Comparison of ENCODE assay signal across 23 cellular contexts in genomic region chr12:49766115-49766455, GRCh38.
"Had no signal": no experiment of that assay in that cellular context is flagged by ENCODE, and none has a peak within 500 bp of the region (broad histone marks: within the 10 kb centered on the region; RNA-seq: fewer than 3 reads in every experiment).

No MANE protein-coding gene starts in this region.

- H3K9me3 ChIP-seq: adrenal gland, ascending aorta, colonic mucosa, esophagus muscularis mucosa, right lobe of liver, testis, uterus had no signal

- H3K27me3 ChIP-seq: adrenal gland, ascending aorta, colonic mucosa, dorsolateral prefrontal cortex, esophagus muscularis mucosa, right lobe of liver, testis, uterus had no signal

- DNase-seq: activated CD4-positive, alpha-beta T cell treated with anti-CD3 and anti-CD28 coated beads for 36 hours; activated CD8-positive, alpha-beta memory T cell treated with anti-CD3 and anti-CD28 coated beads, Interleukin-2, amount 50 U/mL, for 4 hours; activated naive CD4-positive, alpha-beta T cell treated with anti-CD3 and anti-CD28 coated beads for 36 hours; activated T-cell treated with anti-CD3 and anti-CD28 coated beads, Interleukin-2, amount 50 U/mL, for 4 hours; central memory CD4-positive, alpha-beta T cell; colonic mucosa; dorsolateral prefrontal cortex; hypothalamus; mesenchymal stem cell; nucleus accumbens; right lobe of liver; stimulated activated CD4-positive, alpha-beta T cell treated with anti-CD3 and anti-CD28 coated beads, Interleukin-1b, Interleukin-23, amount 100 ng/mL, for 48 hours; T-helper 1 cell; T-helper 9 cell; testis; uterus had no signal

- H3K4me3 ChIP-seq: adrenal gland, ascending aorta, colonic mucosa, dorsolateral prefrontal cortex, esophagus muscularis mucosa, right lobe of liver, skin epidermis, testis, uterus had no signal

- H3K27me3 Mint-ChIP-seq: activated CD4-positive, alpha-beta T cell treated with anti-CD3 and anti-CD28 coated beads for 36 hours had no signal

- FAIRE-seq: frontal cortex had no signal

- H3K36me3 ChIP-seq: uterus had no signal

- H3K9me3 Mint-ChIP-seq: activated naive CD4-positive, alpha-beta T cell treated with anti-CD3 and anti-CD28 coated beads for 36 hours; activated T-cell treated with anti-CD3 and anti-CD28 coated beads, Interleukin-2, amount 50 U/mL, for 4 hours; activated T-helper 2 cell treated with anti-CD3 and anti-CD28 coated beads, Interferon-gamma antibody, Interleukin-2, Interleukin-4, amounts not matched to agents 10 μg/mL and 5 μg/mL and 100 μg/mL, durations not matched to agents 14 hours and 24 hours and 36 hours had no signal

- H3K27ac Mint-ChIP-seq: activated CD4-positive, alpha-beta T cell treated with anti-CD3 and anti-CD28 coated beads for 36 hours; activated naive CD4-positive, alpha-beta T cell treated with anti-CD3 and anti-CD28 coated beads for 36 hours; activated T-helper 2 cell treated with anti-CD3 and anti-CD28 coated beads, Interferon-gamma antibody, Interleukin-2, Interleukin-4, amounts not matched to agents 10 μg/mL and 5 μg/mL and 100 μg/mL, durations not matched to agents 14 hours and 24 hours and 36 hours had no signal

- ATAC-seq: activated CD4-positive, alpha-beta T cell treated with anti-CD3 and anti-CD28 coated beads for 36 hours; activated T-cell treated with anti-CD3 and anti-CD28 coated beads, Interleukin-2, amount 50 U/mL, for 4 hours had no signal

- H3K27ac ChIP-seq: adrenal gland, ascending aorta, colonic mucosa, esophagus muscularis mucosa, parathyroid adenoma, right lobe of liver, skin epidermis, testis, uterus had no signal

- H3K4me3 Mint-ChIP-seq: activated CD4-positive, alpha-beta T cell treated with anti-CD3 and anti-CD28 coated beads for 36 hours; activated naive CD4-positive, alpha-beta T cell treated with anti-CD3 and anti-CD28 coated beads for 36 hours; activated T-cell treated with anti-CD3 and anti-CD28 coated beads, Interleukin-2, amount 50 U/mL, for 4 hours had no signal

- H3K4me1 ChIP-seq: colonic mucosa, parathyroid adenoma, right lobe of liver, testis, uterus had no signal
